In the genomic region with DNA sequence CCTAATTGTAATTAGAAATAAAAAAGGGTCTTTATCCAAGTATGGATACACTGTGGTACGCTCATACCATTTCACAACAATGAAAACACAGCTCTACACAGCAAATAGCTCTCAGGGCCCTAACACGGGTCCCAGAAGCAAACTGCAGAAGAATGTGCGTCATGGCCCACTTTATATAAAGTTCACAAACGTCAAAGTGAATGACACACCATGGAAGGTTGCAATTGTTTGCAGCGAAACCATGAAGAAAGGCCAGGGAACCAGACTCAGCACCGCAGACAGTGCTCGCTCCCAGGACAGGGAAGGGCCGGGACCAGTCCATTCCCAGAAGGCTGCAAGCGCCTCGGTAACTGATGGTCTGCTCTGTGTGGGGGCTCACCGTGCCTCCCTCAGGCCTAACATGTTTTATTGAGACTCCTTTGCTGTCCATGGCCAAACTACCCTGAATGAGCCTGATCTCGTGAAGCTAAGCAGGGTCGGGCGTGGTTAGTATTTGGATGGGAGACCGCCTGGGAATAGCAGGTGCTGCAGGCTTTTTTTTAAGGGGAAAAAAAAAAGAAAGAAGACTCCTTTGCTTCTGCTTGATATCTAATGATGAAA, we compare ENCODE assay signal across 12 cellular contexts. TPM values are rescaled to one million over a fixed set of nuclear protein-coding genes. Genes with fewer than 3 reads are reported as not detected.
DNase-seq lines count a peak whose midpoint lies in the region; TF ChIP-seq lines count a peak whose summit lies in the region.
"Had no signal": no experiment of that assay in that cellular context is flagged by ENCODE, and none has a peak within 500 bp of the region (broad histone marks: within the 10 kb centered on the region; RNA-seq: fewer than 3 reads in every experiment).

No MANE protein-coding gene starts in this region.

- peaks cover 0 to 23% (median 0%) of the 10 kb centered on the region in 4 donors for H3K4me1 ChIP-seq in tibial artery

- intact Hi-C loops in activated CD4-positive, alpha-beta T cell treated with anti-CD3 and anti-CD28 coated beads, Interleukin-2, amount 10 ng/mL, durations not matched to agents 24 days and 14 days (cut with micrococcal nuclease) = no loop called here
- intact Hi-C loops in tibial artery (cut with DNase I; ENCODE audit: low total_unique reads) = no loop called here

- H3K4me3 ChIP-seq in tibial artery = no peak overlapping the region

- H3K9me3 ChIP-seq in tibial artery = no peaks in the 10 kb centered on the region

- no peaks in the 10 kb centered on the region for H3K27me3 Mint-ChIP-seq in activated CD4-positive, alpha-beta T cell treated with anti-CD3 and anti-CD28 coated beads, Interleukin-2, amount 10 ng/mL, durations not matched to agents 24 days and 14 days
- H3K27me3 Mint-ChIP-seq in brain = no peaks in the 10 kb centered on the region
- H3K27me3 Mint-ChIP-seq in nephron (ENCODE audit: low read depth) = peaks cover 4% of the 10 kb centered on the region
- H3K27me3 Mint-ChIP-seq: activated naive CD8-positive, alpha-beta T cell treated with anti-CD3 and anti-CD28 coated beads for 36 hours had no signal

- peaks cover 10% of the 10 kb centered on the region for H3K36me3 Mint-ChIP-seq in activated CD4-positive, alpha-beta T cell treated with anti-CD3 and anti-CD28 coated beads, Interleukin-2, amount 10 ng/mL, durations not matched to agents 24 days and 14 days (ENCODE audit: low read depth)
- H3K36me3 Mint-ChIP-seq in brain (peaks cover 43% of the 10 kb centered on the region), nephron (ENCODE audit: low read depth) (peaks cover 35% of the 10 kb centered on the region)
- H3K36me3 Mint-ChIP-seq: activated naive CD8-positive, alpha-beta T cell treated with anti-CD3 and anti-CD28 coated beads for 36 hours had no signal

- no peak overlapping the region for H3K27ac Mint-ChIP-seq in activated CD4-positive, alpha-beta T cell treated with anti-CD3 and anti-CD28 coated beads, Interleukin-2, amount 10 ng/mL, durations not matched to agents 24 days and 14 days
- H3K27ac Mint-ChIP-seq in brain (peak overlapping the region in 4 of 5 experiments; percentile 69 to 98 (median 96)), nephron (peak overlapping the region; percentile 46 to 95 (median 95))
- H3K27ac Mint-ChIP-seq: activated naive CD8-positive, alpha-beta T cell treated with anti-CD3 and anti-CD28 coated beads for 36 hours; T-helper 1 cell treated with Interleukin-12 subunit alpha and Interleukin-12 subunit beta and Interleukin-4 antibody, amounts not matched to agents 30 μg/mL and 1 μg/mL, for 36 hours had no signal

- no peaks in the 10 kb centered on the region for H3K27me3 ChIP-seq in tibial artery

- no peak for TF ChIP-seq CTCF in brain (conservative IDR thresholded peaks at IDR 0.05)
- TF ChIP-seq CTCF in nephron (IDR thresholded peaks at IDR 0.05; ENCODE audit: unreplicated experiment in 3 of 3) = no peak
- no peak for TF ChIP-seq CTCF in tibial artery (IDR thresholded peaks at IDR 0.05)

- peaks cover 5% of the 10 kb centered on the region for H3K4me1 Mint-ChIP-seq in activated CD4-positive, alpha-beta T cell treated with anti-CD3 and anti-CD28 coated beads, Interleukin-2, amount 10 ng/mL, durations not matched to agents 24 days and 14 days
- H3K4me1 Mint-ChIP-seq in brain (peaks cover 67% of the 10 kb centered on the region), nephron (peaks cover 61% of the 10 kb centered on the region)
- H3K4me1 Mint-ChIP-seq: activated naive CD8-positive, alpha-beta T cell treated with anti-CD3 and anti-CD28 coated beads for 36 hours had no signal

- peak overlapping the region; percentile 3 to 57 for H3K27ac ChIP-seq in tibial artery

- no peak overlapping the region for H3K4me3 Mint-ChIP-seq in activated CD4-positive, alpha-beta T cell treated with anti-CD3 and anti-CD28 coated beads, Interleukin-2, amount 10 ng/mL, durations not matched to agents 24 days and 14 days
- H3K4me3 Mint-ChIP-seq in brain (peak overlapping the region in 2 of 5 experiments; percentile 49 to 58), nephron (no peak overlapping the region)
- H3K4me3 Mint-ChIP-seq: activated naive CD8-positive, alpha-beta T cell treated with anti-CD3 and anti-CD28 coated beads for 36 hours; T-helper 1 cell treated with Interleukin-12 subunit alpha and Interleukin-12 subunit beta and Interleukin-4 antibody, amounts not matched to agents 30 μg/mL and 1 μg/mL, for 36 hours had no signal

- H3K36me3 ChIP-seq in tibial artery = peaks cover 36 to 94% (median 78%) of the 10 kb centered on the region in 3 donors

- no peaks in the 10 kb centered on the region for H3K9me3 Mint-ChIP-seq in activated CD4-positive, alpha-beta T cell treated with anti-CD3 and anti-CD28 coated beads, Interleukin-2, amount 10 ng/mL, durations not matched to agents 24 days and 14 days
- H3K9me3 Mint-ChIP-seq in brain (no peaks in the 10 kb centered on the region), nephron (no peaks in the 10 kb centered on the region)
- H3K9me3 Mint-ChIP-seq: activated naive CD8-positive, alpha-beta T cell treated with anti-CD3 and anti-CD28 coated beads for 36 hours; T-helper 1 cell treated with Interleukin-12 subunit alpha and Interleukin-12 subunit beta and Interleukin-4 antibody, amounts not matched to agents 30 μg/mL and 1 μg/mL, for 36 hours had no signal

- peak; percentile 62 for DNase-seq in activated CD4-positive, alpha-beta T cell treated with anti-CD3 and anti-CD28 coated beads, Interleukin-2, amount 10 ng/mL, durations not matched to agents 24 days and 14 days
- no peak for DNase-seq in activated CD4-positive, alpha-beta T cell treated with anti-CD3 and anti-CD28 coated beads for 4 hours
- DNase-seq in tibial artery = no peak
- no peak for DNase-seq in NCI-H446 treated with DMSO at 0.1 percent for 48 hours (lab: John Stamatoyannopoulos, UW)
- DNase-seq in SKM-1 (lab: John Stamatoyannopoulos, UW; ENCODE audit: unreplicated experiment) = no peak
- DNase-seq in HK-2 (ENCODE audit: unreplicated experiment) = no peak
- DNase-seq: activated CD8-positive, alpha-beta memory T cell treated with anti-CD3 and anti-CD28 coated beads for 24 hours; activated naive CD8-positive, alpha-beta T cell treated with anti-CD3 and anti-CD28 coated beads for 36 hours; stimulated activated CD4-positive, alpha-beta T cell treated with anti-CD3 and anti-CD28 coated beads, Interleukin-15, amount 100 ng/mL, for 24 hours had no signal

RNA-seq across cellular contexts. Expression of gene ACOX3, which starts 47.8 kb away (rescaled TPM):
- total RNA-seq in activated CD4-positive, alpha-beta T cell treated with anti-CD3 and anti-CD28 coated beads, Interleukin-2, amount 10 ng/mL, durations not matched to agents 24 days and 14 days = 20.5 and 23.0 TPM in 2 replicates
- polyA plus RNA-seq in brain (ENCODE audit: insufficient read depth, low read depth, low replicate concordance) = 15.2 TPM

RNA-seq across cellular contexts. Expression of gene TRMT44, which starts 47.9 kb away (rescaled TPM):
- total RNA-seq in activated CD4-positive, alpha-beta T cell treated with anti-CD3 and anti-CD28 coated beads, Interleukin-2, amount 10 ng/mL, durations not matched to agents 24 days and 14 days = 35.7 and 38.5 TPM in 2 replicates
- polyA plus RNA-seq in brain (ENCODE audit: insufficient read depth, low read depth, low replicate concordance) = 6.3 TPM
